ENCODE assay signal across 13 cellular contexts in genomic region chr2:44295636-44296359, GRCh38. TPM values are rescaled to one million over a fixed set of nuclear protein-coding genes. Genes with fewer than 3 reads are reported as not detected.
A peak's percentile ranks its signal among the peaks of the same experiment; 100 is the strongest.
DNase-seq lines count a peak whose midpoint lies in the region; ATAC-seq and TF ChIP-seq lines count a peak whose summit lies in the region.
"Had no signal": no experiment of that assay in that cellular context is flagged by ENCODE, and none has a peak within 500 bp of the region (broad histone marks: within the 10 kb centered on the region; RNA-seq: fewer than 3 reads in every experiment).

No MANE protein-coding gene starts in this region.

- no peaks in the 10 kb centered on the region for H3K36me3 Mint-ChIP-seq in osteocyte (ENCODE audit: unreplicated experiment)

- no peak overlapping the region for H3K4me3 ChIP-seq in choroid plexus epithelial cell (ENCODE audit: low read depth, low read length)
- H3K4me3 ChIP-seq: breast epithelium, esophagus squamous epithelium, ovary had no signal

- H3K9me3 Mint-ChIP-seq in osteocyte (ENCODE audit: unreplicated experiment): no peaks in the 10 kb centered on the region

- no peaks in the 10 kb centered on the region for H3K27me3 Mint-ChIP-seq in osteocyte (ENCODE audit: unreplicated experiment)

- no peak overlapping the region for H3K4me3 Mint-ChIP-seq in osteocyte (ENCODE audit: unreplicated experiment)

- peak; percentile 21; the same call in 1 of the 2 replicates for TF ChIP-seq RAD21 in Ishikawa (IDR thresholded peaks at IDR 0.05; ENCODE audit: low read depth)

- DNase-seq in DMS153 treated with DMSO at 0.1 percent for 48 hours (lab: John Stamatoyannopoulos, UW; ENCODE audit: unreplicated experiment) (peak; percentile 7), DMS153 (lab: John Stamatoyannopoulos, UW) (no peak), choroid plexus epithelial cell (ENCODE audit: low read depth) (no peak), osteocyte (ENCODE audit: extremely low spot score, unreplicated experiment) (no peak), islet precursor cell (no peak), NCI-H2196 (lab: John Stamatoyannopoulos, UW; ENCODE audit: unreplicated experiment) (no peak)
- DNase-seq: esophagus squamous epithelium, left cardiac atrium, ovary had no signal

- TF ChIP-seq POLR2A in GM18505 (IDR thresholded peaks at IDR 0.05; ENCODE audit: borderline replicate concordance, extremely low read depth, insufficient read depth, insufficient read length): no peak

- H3K27ac Mint-ChIP-seq in osteocyte (ENCODE audit: unreplicated experiment): no peak overlapping the region

- no peak for ATAC-seq in GM18505 (IDR thresholded peaks at IDR 0.05; ENCODE audit: unreplicated experiment)
- ATAC-seq: left cardiac atrium had no signal

- TF ChIP-seq CTCF in choroid plexus epithelial cell (conservative IDR thresholded peaks at IDR 0.05; ENCODE audit: low read depth, low read length) (peak; percentile 33), osteocyte (IDR thresholded peaks at IDR 0.05) (peak; percentile 25)

- TF ChIP-seq EP300 in Ishikawa (IDR thresholded peaks at IDR 0.05; ENCODE audit: borderline replicate concordance): no peak

- H3K4me1 Mint-ChIP-seq in osteocyte (ENCODE audit: unreplicated experiment): peaks cover 34% of the 10 kb centered on the region

TF ChIP-seq in Ishikawa, 13 proteins besides CTCF, POLR2A, EP300 and RAD21:
- TF ChIP-seq TAF1 (IDR thresholded peaks at IDR 0.05; ENCODE audit: low read depth) (no peak), MAX (IDR thresholded peaks at IDR 0.05) (no peak), TEAD4 (IDR thresholded peaks at IDR 0.05) (no peak), EGR1 (IDR thresholded peaks at IDR 0.05) (no peak)

RNA-seq across cellular contexts. Expression of gene SLC3A1, which starts 20.5 kb away (rescaled TPM):
- not detected in 2 replicates for total RNA-seq in osteocyte
- total RNA-seq: G401 had no signal
